ENCODE assay signal across 11 cellular contexts in genomic region chr5:62192958-62193357, GRCh38.
"Had no signal": no experiment of that assay in that cellular context is flagged by ENCODE, and none has a peak within 500 bp of the region (broad histone marks: within the 10 kb centered on the region; RNA-seq: fewer than 3 reads in every experiment).

No MANE protein-coding gene starts in this region.

- H3K4me1 ChIP-seq: HAP-1 had no signal

- H3K27ac Mint-ChIP-seq: GM23338, H9, HFFc6 had no signal

- H2AFZ ChIP-seq: GM23248, GM23338 had no signal

- H3K9me3 ChIP-seq: HAP-1 had no signal

- H3K36me3 ChIP-seq: HAP-1 had no signal

- H3K4me2 ChIP-seq: GM23338 had no signal

- ATAC-seq: GM23338, HCT116 had no signal

- FAIRE-seq: H1, H54 had no signal

- H3K4me3 ChIP-seq: GM23248, GM23338, HAP-1 had no signal

- H3K9ac ChIP-seq: GM23248 had no signal

- H3K27ac ChIP-seq: GM23248 had no signal

- DNase-seq: GM23248, GOT3, H7, H9, HCEC 1CT, HFFc6 had no signal
